Comparison of ENCODE assay signal across 8 cellular contexts in the genomic region with DNA sequence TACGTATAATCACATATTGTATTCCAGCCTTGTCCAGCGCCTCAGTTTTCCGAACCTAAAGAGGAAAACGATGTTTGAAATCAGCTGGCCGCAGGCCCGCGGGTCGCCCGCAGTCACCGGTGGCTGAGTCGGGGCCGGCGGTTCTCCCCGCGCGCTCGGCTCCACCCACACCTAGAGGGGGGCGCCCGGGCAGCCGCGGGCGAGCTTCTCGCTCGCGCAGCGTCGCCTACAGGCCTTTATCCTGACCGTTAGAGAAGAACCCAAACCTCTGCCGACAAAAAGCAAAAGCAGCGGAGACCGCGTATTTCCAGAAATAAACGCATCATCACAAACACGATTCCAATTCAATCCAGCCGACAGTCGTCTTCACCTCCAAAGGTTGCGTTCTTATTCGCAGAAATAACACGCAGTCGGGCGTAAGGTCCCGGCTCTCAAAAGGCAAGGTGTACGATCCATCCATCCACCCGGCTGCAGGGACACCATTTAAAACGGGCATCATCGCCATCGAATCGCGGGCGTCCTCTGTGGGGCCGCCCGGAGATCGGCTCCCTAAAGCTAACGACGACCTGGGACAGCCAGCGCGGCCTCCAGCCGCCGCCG. TPM values are rescaled to one million over a fixed set of nuclear protein-coding genes. Genes with fewer than 3 reads are reported as not detected.
A peak's percentile ranks its signal among the peaks of the same experiment; 100 is the strongest.
DNase-seq lines count a peak whose midpoint lies in the region; ATAC-seq and TF ChIP-seq lines count a peak whose summit lies in the region.

No MANE protein-coding gene starts in this region.

- H3K4me3 Mint-ChIP-seq in central memory CD8-positive, alpha-beta T cell, result peak overlapping the region; percentile 85

- H3K27me3 ChIP-seq in A673 (replicated peaks; ENCODE audit: insufficient read depth, low read depth, low read length, poor library complexity), result no peaks in the 10 kb centered on the region

- POLR2A ChIA-PET in A673 (lab: Charles Lee; ENCODE audit: low non-redundant PET), result no interaction called here

- peak overlapping the region; percentile 95 for H3K27ac ChIP-seq in A673 (ENCODE audit: low read depth, low read length, poor library complexity, severe bottlenecking)

- peaks cover 30% of the 10 kb centered on the region for H3K36me3 Mint-ChIP-seq in central memory CD8-positive, alpha-beta T cell (ENCODE audit: insufficient read depth)

- peak; percentile 38 for ATAC-seq in GM18861 (IDR thresholded peaks at IDR 0.05; ENCODE audit: unreplicated experiment)
- peak; percentile 58 for ATAC-seq in HG03103 (IDR thresholded peaks at IDR 0.05; ENCODE audit: low read depth, unreplicated experiment)
- peak; percentile 61 for ATAC-seq in central memory CD8-positive, alpha-beta T cell (replicated peaks; ENCODE audit: extremely low read depth, poor library complexity, severe bottlenecking)

- CTCF ChIA-PET in A673 (lab: Charles Lee), result interaction anchor here (0.6 to 1.2 kb wide), 2 partner anchors 21 to 634 kb away, joined by 3 read pairs; no protein-coding TSS in a partner anchor

- peak; percentile 88 for DNase-seq in A673 (ENCODE audit: low spot score)
- peak; percentile 82 for DNase-seq in NCI-H2196 (lab: John Stamatoyannopoulos, UW; ENCODE audit: unreplicated experiment)
- DNase-seq in activated CD4-positive, CD25-positive, alpha-beta regulatory T cell treated with anti-CD3 and anti-CD28 coated beads, Interleukin-2, amount 50 U/mL, for 16 hours (ENCODE audit: low read depth, low spot score), result peak; percentile 57
- peak; percentile 61 for DNase-seq in central memory CD8-positive, alpha-beta T cell (ENCODE audit: low spot score in 2 of 2)
- DNase-seq in kidney glomerular epithelial cell (lab: John Stamatoyannopoulos, UW), result peak; percentile 59
- peak; percentile 21 to 59 (median 49) for DNase-seq in stimulated activated CD4-positive, alpha-beta T cell treated with anti-CD3 and anti-CD28 coated beads, Interleukin-1b, Interleukin-23, amount 100 ng/mL, for 24 hours (ENCODE audit: low read depth in 4 of 4, low spot score in 1 of 4)

- peaks cover 3% of the 10 kb centered on the region for H3K36me3 ChIP-seq in A673 (ENCODE audit: insufficient read depth, low read length, poor library complexity, severe bottlenecking)

- peaks cover 37% of the 10 kb centered on the region for H3K4me1 ChIP-seq in A673 (ENCODE audit: insufficient read depth, low read length, poor library complexity, severe bottlenecking)

- H3K27me3 Mint-ChIP-seq in central memory CD8-positive, alpha-beta T cell, result no peaks in the 10 kb centered on the region

- H3K27ac Mint-ChIP-seq in central memory CD8-positive, alpha-beta T cell (ENCODE audit: low read depth), result peak overlapping the region; percentile 98

- no peaks in the 10 kb centered on the region for H3K9me3 Mint-ChIP-seq in central memory CD8-positive, alpha-beta T cell

- peaks cover 43% of the 10 kb centered on the region for H3K4me1 Mint-ChIP-seq in central memory CD8-positive, alpha-beta T cell

- H3K9me3 ChIP-seq in A673 (ENCODE audit: low read depth, low read length, poor library complexity, severe bottlenecking), result no peaks in the 10 kb centered on the region

- intact Hi-C loops in A673 (cut with micrococcal nuclease; ENCODE audit: unreplicated experiment), result loop anchor here (5.0 to 10.0 kb wide), 3 partner anchors 71 to 721 kb away; partner anchors contain the start of genes LMBRD2 and SKP2

- TF ChIP-seq CTCF in A673 (conservative IDR thresholded peaks at IDR 0.05; ENCODE audit: low read depth, low read length), result peak; percentile 58

- TSS peak; percentile 40 for BruUV-seq in A673 (replicated peaks; lab: Mats Ljungman, UMichigan)

- H3K4me3 ChIP-seq in A673 (ENCODE audit: low read depth, low read length, poor library complexity, severe bottlenecking), result peak overlapping the region; percentile 92

RNA-seq across cellular contexts. Expression of gene NIPBL, which starts 0.7 kb away (rescaled TPM):
- 69.5 and 79.6 TPM in 2 replicates for total RNA-seq in A673 (2021)

Comparison
In these comparisons a context has a peak if more than half of its experiments do, and no peak if none do; other contexts are left out.
1. Peak in every context shown above with its lines: DNase-seq, ATAC-seq, H3K4me3 ChIP-seq and H3K27ac ChIP-seq.